Comparison of ENCODE assay signal across 12 cellular contexts in the genomic region with DNA sequence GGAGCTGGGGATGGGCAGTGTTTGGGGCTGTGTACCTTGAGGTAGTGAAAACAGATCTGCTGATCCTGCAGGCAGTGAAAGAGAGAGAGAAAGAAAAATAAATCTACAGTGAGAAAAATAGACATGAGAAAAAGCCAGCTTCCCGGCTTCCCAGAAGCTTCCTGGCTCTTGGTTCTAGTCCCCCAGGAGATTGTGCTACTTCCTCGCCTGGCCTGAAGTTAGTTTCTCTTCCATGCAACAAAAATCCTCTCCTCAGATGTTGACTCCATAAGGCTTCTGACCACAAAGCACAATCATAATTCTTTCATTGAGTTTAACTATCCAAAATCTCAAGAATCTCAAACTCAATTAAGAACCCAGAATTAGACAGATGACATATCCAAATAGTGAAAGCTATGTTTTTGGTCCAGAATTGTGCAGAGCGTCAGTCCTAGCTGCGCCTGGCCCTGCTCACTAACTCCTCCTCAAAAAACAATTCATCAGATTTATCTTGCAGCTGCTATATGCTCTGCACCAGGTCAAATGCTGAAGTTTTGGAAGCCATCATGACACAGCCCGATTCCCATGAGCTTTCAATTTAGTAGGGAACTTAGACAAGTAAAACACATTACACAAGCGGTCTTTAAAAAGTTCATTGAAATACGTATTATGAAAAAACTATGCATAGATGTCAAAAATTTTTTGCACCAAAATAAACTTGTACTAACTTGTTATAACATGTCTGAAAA. TPM values are rescaled to one million over a fixed set of nuclear protein-coding genes. Genes with fewer than 3 reads are reported as not detected.
A peak's percentile ranks its signal among the peaks of the same experiment; 100 is the strongest.
DNase-seq lines count a peak whose midpoint lies in the region; ATAC-seq and TF ChIP-seq lines count a peak whose summit lies in the region.
"Had no signal": no experiment of that assay in that cellular context is flagged by ENCODE, and none has a peak within 500 bp of the region (broad histone marks: within the 10 kb centered on the region; RNA-seq: fewer than 3 reads in every experiment).

No MANE protein-coding gene starts in this region.

- no peaks in the 10 kb centered on the region for H3K9me3 ChIP-seq in CD8-positive, alpha-beta memory T cell (ENCODE audit: low read length)
- H3K9me3 ChIP-seq in adipocyte (ENCODE audit: control insufficient read depth, low read length) (peaks cover 3% of the 10 kb centered on the region), left ventricle myocardium inferior (replicated peaks) (no peaks in the 10 kb centered on the region)
- H3K9me3 ChIP-seq: HAP-1 had no signal

- H3K4me3 Mint-ChIP-seq in CD8-positive, alpha-beta memory T cell = peak overlapping the region; percentile 5 to 92 (median 88)

- POLR2A ChIA-PET in CD8-positive, alpha-beta memory T cell (lab: Charles Lee) = no interaction called here

- no peaks in the 10 kb centered on the region for H3K36me3 ChIP-seq in CD8-positive, alpha-beta memory T cell (ENCODE audit: insufficient read depth, low read length)
- H3K36me3 ChIP-seq in adipocyte (ENCODE audit: control insufficient read depth, insufficient read depth, low read length, severe bottlenecking) (no peaks in the 10 kb centered on the region), left ventricle myocardium inferior (no peaks in the 10 kb centered on the region)
- H3K36me3 ChIP-seq: HAP-1 had no signal

- no peak overlapping the region for H3K4me3 ChIP-seq in CD8-positive, alpha-beta memory T cell (ENCODE audit: low read length)
- H3K4me3 ChIP-seq in adipocyte (ENCODE audit: low read length) (peak overlapping the region; percentile 82), left ventricle myocardium inferior (peak overlapping the region; percentile 68)

- H3K9ac ChIP-seq in adipocyte (ENCODE audit: low read length) = peak overlapping the region; percentile 57

- H3K36me3 Mint-ChIP-seq in CD8-positive, alpha-beta memory T cell = no peaks in the 10 kb centered on the region
- H3K36me3 Mint-ChIP-seq: IgD-negative memory B cell had no signal

- no peak overlapping the region for H3K27ac ChIP-seq in CD8-positive, alpha-beta memory T cell (ENCODE audit: low read depth, low read length)
- peak overlapping the region; percentile 88 for H3K27ac ChIP-seq in left ventricle myocardium inferior (replicated peaks)

- DNase-seq in CD8-positive, alpha-beta memory T cell = no peak
- no peak for DNase-seq in adipocyte (ENCODE audit: low read depth)
- no peak for DNase-seq in left ventricle myocardium inferior
- no peak for DNase-seq in sciatic nerve (ENCODE audit: low spot score)
- no peak for DNase-seq in MV-4-11 (lab: John Stamatoyannopoulos, UW)
- DNase-seq: activated CD4-positive, alpha-beta T cell treated with anti-CD3 and anti-CD28 coated beads for 36 hours; activated naive CD4-positive, alpha-beta T cell treated with anti-CD3 and anti-CD28 coated beads, Interleukin-2, amount 50 U/mL, for 16 hours had no signal

- peaks cover 0 to 30% of the 10 kb centered on the region in 2 donors for H3K27me3 Mint-ChIP-seq in CD8-positive, alpha-beta memory T cell

- peaks cover 4% of the 10 kb centered on the region for H3K4me1 ChIP-seq in CD8-positive, alpha-beta memory T cell (ENCODE audit: insufficient read depth, low read length)
- H3K4me1 ChIP-seq in adipocyte (ENCODE audit: control insufficient read depth, insufficient read depth, low read length) (peaks cover 21% of the 10 kb centered on the region), left ventricle myocardium inferior (peaks cover 26% of the 10 kb centered on the region)

- CTCF ChIA-PET in CD8-positive, alpha-beta memory T cell (lab: Charles Lee) = no interaction called here

- H3K4me1 Mint-ChIP-seq in CD8-positive, alpha-beta memory T cell = peaks cover 17 to 26% (median 20%) of the 10 kb centered on the region in 3 donors

- intact Hi-C loops in left ventricle myocardium inferior (cut with micrococcal nuclease) (no loop called here), sciatic nerve (cut with DNase I) (no loop called here)

- no peaks in the 10 kb centered on the region for H3K27me3 ChIP-seq in CD8-positive, alpha-beta memory T cell (ENCODE audit: insufficient read depth, low read length, poor library complexity, severe bottlenecking)
- H3K27me3 ChIP-seq in adipocyte (replicated peaks; ENCODE audit: control insufficient read depth, insufficient read depth, low read length) (no peaks in the 10 kb centered on the region), left ventricle myocardium inferior (ENCODE audit: low read depth) (no peaks in the 10 kb centered on the region)

- peaks cover 0 to 8% (median 0%) of the 10 kb centered on the region in 5 donors for H3K9me3 Mint-ChIP-seq in CD8-positive, alpha-beta memory T cell

- peak; percentile 64 for ATAC-seq in sciatic nerve
- ATAC-seq in HG02642 (IDR thresholded peaks at IDR 0.05; ENCODE audit: poor library complexity, unreplicated experiment) = no peak
- ATAC-seq in GM19351 (IDR thresholded peaks at IDR 0.05; ENCODE audit: unreplicated experiment) = no peak
- ATAC-seq in HG03108 (IDR thresholded peaks at IDR 0.05; ENCODE audit: unreplicated experiment) = no peak

- no peak for TF ChIP-seq CTCF in left ventricle myocardium inferior (IDR thresholded peaks at IDR 0.05; ENCODE audit: borderline replicate concordance)

- H3K27ac Mint-ChIP-seq in CD8-positive, alpha-beta memory T cell = peak overlapping the region in 1 of 8 donors; percentile 42

RNA-seq across cellular contexts. Expression of a gene that starts 20.1 kb away (rescaled TPM):
- 10 to 100 TPM; 29.8 to 35.1 TPM for total RNA-seq in CD8-positive, alpha-beta memory T cell
- 3.9 TPM for polyA plus RNA-seq in CD8-positive, alpha-beta memory T cell
- total RNA-seq in left ventricle myocardium inferior (30.2 TPM), sciatic nerve (95.7 TPM)
